ENCODE assay signal across 31 cellular contexts in genomic region chr1:212471286-212471685, GRCh38.
"Had no signal": no experiment of that assay in that cellular context is flagged by ENCODE, and none has a peak within 500 bp of the region (broad histone marks: within the 10 kb centered on the region; RNA-seq: fewer than 3 reads in every experiment).

No MANE protein-coding gene starts in this region.

- H3K9me3 ChIP-seq: adrenal gland, body of pancreas, colonic mucosa, esophagus muscularis mucosa, gastrocnemius medialis had no signal

- H3K27ac Mint-ChIP-seq: activated B cell treated with CpG ODN at 0.5 μM for 24 hours; activated CD8-positive, alpha-beta T cell treated with anti-CD3 and anti-CD28 coated beads for 36 hours; activated naive CD4-positive, alpha-beta T cell treated with anti-CD3 and anti-CD28 coated beads for 36 hours; activated naive CD4-positive, alpha-beta T cell treated with anti-CD3 and anti-CD28 coated beads, Interleukin-2, amount 50 U/mL, for 24 hours; activated naive CD8-positive, alpha-beta T cell treated with anti-CD3 and anti-CD28 coated beads, Interleukin-2, amount 50 U/mL, for 24 hours; activated T-helper 17 cell treated with anti-CD3 and anti-CD28 coated beads, Interleukin-2, amount 50 U/mL, for 72 hours; endodermal cell; T-helper 17 cell; T-helper 2 cell treated with Interferon-gamma antibody and Interleukin-4, amounts not matched to agents 5 μg/mL and 100 μg/mL, for 36 hours had no signal

- H3K9me3 Mint-ChIP-seq: activated B cell treated with CpG ODN at 0.5 μM for 24 hours; activated CD8-positive, alpha-beta T cell treated with anti-CD3 and anti-CD28 coated beads for 36 hours; activated naive CD4-positive, alpha-beta T cell treated with anti-CD3 and anti-CD28 coated beads for 36 hours; activated naive CD4-positive, alpha-beta T cell treated with anti-CD3 and anti-CD28 coated beads, Interleukin-2, amount 50 U/mL, for 24 hours; activated naive CD8-positive, alpha-beta T cell treated with anti-CD3 and anti-CD28 coated beads, Interleukin-2, amount 50 U/mL, for 24 hours; activated T-cell treated with anti-CD3 and anti-CD28 coated beads, Interleukin-2, amount 50 U/mL, for 4 hours; activated T-helper 17 cell treated with anti-CD3 and anti-CD28 coated beads, Interleukin-2, amount 50 U/mL, for 72 hours; endodermal cell; T-helper 2 cell treated with Interferon-gamma antibody and Interleukin-4, amounts not matched to agents 5 μg/mL and 100 μg/mL, for 36 hours had no signal

- H3K4me3 Mint-ChIP-seq: activated B cell treated with CpG ODN at 0.5 μM for 24 hours; activated CD8-positive, alpha-beta T cell treated with anti-CD3 and anti-CD28 coated beads for 36 hours; activated naive CD4-positive, alpha-beta T cell treated with anti-CD3 and anti-CD28 coated beads for 36 hours; activated naive CD4-positive, alpha-beta T cell treated with anti-CD3 and anti-CD28 coated beads, Interleukin-2, amount 50 U/mL, for 24 hours; activated naive CD8-positive, alpha-beta T cell treated with anti-CD3 and anti-CD28 coated beads, Interleukin-2, amount 50 U/mL, for 24 hours; activated T-cell treated with anti-CD3 and anti-CD28 coated beads, Interleukin-2, amount 50 U/mL, for 4 hours; activated T-helper 17 cell treated with anti-CD3 and anti-CD28 coated beads, Interleukin-2, amount 50 U/mL, for 72 hours; endodermal cell; T-helper 17 cell; T-helper 2 cell treated with Interferon-gamma antibody and Interleukin-4, amounts not matched to agents 5 μg/mL and 100 μg/mL, for 36 hours had no signal

- H3K27ac ChIP-seq: body of pancreas, colonic mucosa, foreskin keratinocyte, WERI-Rb-1 had no signal

- H3K27me3 Mint-ChIP-seq: activated B cell treated with CpG ODN at 0.5 μM for 24 hours; activated naive CD4-positive, alpha-beta T cell treated with anti-CD3 and anti-CD28 coated beads, Interleukin-2, amount 50 U/mL, for 24 hours; activated T-helper 17 cell treated with anti-CD3 and anti-CD28 coated beads, Interleukin-2, amount 50 U/mL, for 72 hours had no signal

- H3K36me3 Mint-ChIP-seq: activated naive CD4-positive, alpha-beta T cell treated with anti-CD3 and anti-CD28 coated beads, Interleukin-2, amount 50 U/mL, for 24 hours had no signal

- H3K4me1 ChIP-seq: colonic mucosa had no signal

- H3K4me1 Mint-ChIP-seq: activated B cell treated with CpG ODN at 0.5 μM for 24 hours; activated naive CD4-positive, alpha-beta T cell treated with anti-CD3 and anti-CD28 coated beads, Interleukin-2, amount 50 U/mL, for 24 hours; activated T-helper 17 cell treated with anti-CD3 and anti-CD28 coated beads, Interleukin-2, amount 50 U/mL, for 72 hours; endodermal cell had no signal

- H3K36me3 ChIP-seq: adrenal gland, colonic mucosa, esophagus muscularis mucosa, gastrocnemius medialis, WERI-Rb-1 had no signal

- DNase-seq: activated B cell treated with CpG ODN at 0.5 μM for 24 hours; activated CD4-positive, alpha-beta T cell treated with anti-CD3 and anti-CD28 coated beads for 48 hours; activated CD4-positive, alpha-beta T cell treated with anti-CD3 and anti-CD28 coated beads, Interleukin-2, amount 50 U/mL, for 1 hour; activated CD4-positive, alpha-beta T cell treated with anti-CD3 and anti-CD28 coated beads, Interleukin-2, amount 50 U/mL, for 48 hours; activated CD8-positive, alpha-beta memory T cell treated with anti-CD3 and anti-CD28 coated beads for 24 hours; activated CD8-positive, alpha-beta T cell treated with anti-CD3 and anti-CD28 coated beads for 36 hours; activated effector memory CD4-positive, alpha-beta T cell treated with Interleukin-2 at 50 U/mL for 16 hours; activated gamma-delta T cell treated with Interleukin-2 at 50 U/mL for 16 hours; activated naive CD4-positive, alpha-beta T cell treated with anti-CD3 and anti-CD28 coated beads for 36 hours; activated naive CD8-positive, alpha-beta T cell treated with anti-CD3 and anti-CD28 coated beads, Interleukin-2, amount 50 U/mL, for 24 hours; activated T-cell treated with anti-CD3 and anti-CD28 coated beads, Interleukin-2, amount 50 U/mL, for 4 hours; adrenal gland; amygdala; body of pancreas; caudate nucleus; colonic mucosa; effector memory CD4-positive, alpha-beta T cell; endodermal cell; erythroblast; foreskin keratinocyte; gastrocnemius medialis; glutamatergic neuron; T-helper 1 cell; T-helper 17 cell; T1000; WERI-Rb-1 had no signal

- H3K4me3 ChIP-seq: adrenal gland, body of pancreas, colonic mucosa, esophagus muscularis mucosa, gastrocnemius medialis had no signal

- ATAC-seq: activated CD4-positive, CD25-positive, alpha-beta regulatory T cell treated with anti-CD3 and anti-CD28 coated beads, Interleukin-2, amount 50 U/mL, for 24 hours; activated CD8-positive, alpha-beta T cell treated with anti-CD3 and anti-CD28 coated beads for 36 hours; activated naive CD8-positive, alpha-beta T cell treated with anti-CD3 and anti-CD28 coated beads, Interleukin-2, amount 50 U/mL, for 24 hours; activated T-cell treated with anti-CD3 and anti-CD28 coated beads, Interleukin-2, amount 50 U/mL, for 4 hours; activated T-helper 17 cell treated with anti-CD3 and anti-CD28 coated beads, Interleukin-2, amount 50 U/mL, for 72 hours; body of pancreas; foreskin keratinocyte; gastrocnemius medialis; T-helper 17 cell had no signal

- H3K27me3 ChIP-seq: adrenal gland, body of pancreas, colonic mucosa, esophagus muscularis mucosa, foreskin keratinocyte, gastrocnemius medialis had no signal
